ENCODE assay signal across 8 cellular contexts in genomic region chr6:149965191-149966020, GRCh38. TPM values are rescaled to one million over a fixed set of nuclear protein-coding genes. Genes with fewer than 3 reads are reported as not detected.
DNase-seq lines count a peak whose midpoint lies in the region; ATAC-seq and TF ChIP-seq lines count a peak whose summit lies in the region.

No MANE protein-coding gene starts in this region.

- DNase-seq in HFF-Myc (ENCODE audit: extremely low read depth, low read depth), result no peak
- DNase-seq in activated T-cell treated with anti-CD3 and anti-CD28 coated beads, Interleukin-2, amount 50 U/mL, for 48 hours, result peak; percentile 39
- DNase-seq in right cardiac atrium, result peak in 1 of 3 donors; percentile 58
- DNase-seq in NCI-H1048 (lab: John Stamatoyannopoulos, UW), result no peak
- DNase-seq in cerebellar nuclear complex (lab: John Stamatoyannopoulos, UW), result no peak
- no peak for DNase-seq in OCI-M2 (lab: John Stamatoyannopoulos, UW; ENCODE audit: unreplicated experiment)

- H3K4me3 Mint-ChIP-seq in stimulated activated memory B cell treated with anti-CD40 and anti-IgM and Interleukin-4, amounts not matched to agents 10 μg/mL and 1 μg/mL and 100 μg/mL, for 72 hours, result peak overlapping the region; percentile 83

- no peaks in the 10 kb centered on the region for H3K27me3 ChIP-seq in right cardiac atrium (ENCODE audit: control insufficient read depth, insufficient read depth)

- WGBS in right cardiac atrium, result 18% methylated on average over 30 of the region's 38 CpGs

- H3K27ac ChIP-seq in right cardiac atrium (ENCODE audit: low read length), result no peak overlapping the region

- H3K27ac Mint-ChIP-seq in stimulated activated memory B cell treated with anti-CD40 and anti-IgM and Interleukin-4, amounts not matched to agents 10 μg/mL and 1 μg/mL and 100 μg/mL, for 72 hours, result peak overlapping the region; percentile 81

- H3K27me3 Mint-ChIP-seq in stimulated activated memory B cell treated with anti-CD40 and anti-IgM and Interleukin-4, amounts not matched to agents 10 μg/mL and 1 μg/mL and 100 μg/mL, for 72 hours, result peaks cover 90% of the 10 kb centered on the region

- no peak for TF ChIP-seq CTCF in HFF-Myc (IDR thresholded peaks at IDR 0.05; ENCODE audit: low read depth, low read length, missing control alignments)

- intact Hi-C loops in right cardiac atrium (cut with DNase I), result no loop called here

- peaks cover 4% of the 10 kb centered on the region for H3K4me1 ChIP-seq in right cardiac atrium (ENCODE audit: control insufficient read depth, insufficient read depth, low read length)

- H3K9me3 ChIP-seq in right cardiac atrium (ENCODE audit: control insufficient read depth, low read length), result no peaks in the 10 kb centered on the region

- peak overlapping the region; percentile 51 for H3K4me3 ChIP-seq in HFF-Myc (replicated peaks; ENCODE audit: low read depth, low read length)
- H3K4me3 ChIP-seq in right cardiac atrium (ENCODE audit: low read length), result peak overlapping the region; percentile 51

- H3K4me1 Mint-ChIP-seq in stimulated activated memory B cell treated with anti-CD40 and anti-IgM and Interleukin-4, amounts not matched to agents 10 μg/mL and 1 μg/mL and 100 μg/mL, for 72 hours, result peaks cover 44% of the 10 kb centered on the region

- H3K36me3 Mint-ChIP-seq in stimulated activated memory B cell treated with anti-CD40 and anti-IgM and Interleukin-4, amounts not matched to agents 10 μg/mL and 1 μg/mL and 100 μg/mL, for 72 hours, result peaks cover 7% of the 10 kb centered on the region

- ATAC-seq in right cardiac atrium, result no peak
- ATAC-seq in stimulated activated memory B cell treated with anti-CD40 and anti-IgM and Interleukin-4, amounts not matched to agents 10 μg/mL and 1 μg/mL and 100 μg/mL, for 72 hours, result no peak
- ATAC-seq in HG02870 (IDR thresholded peaks at IDR 0.05; ENCODE audit: unreplicated experiment), result no peak

- no peaks in the 10 kb centered on the region for H3K9me3 Mint-ChIP-seq in stimulated activated memory B cell treated with anti-CD40 and anti-IgM and Interleukin-4, amounts not matched to agents 10 μg/mL and 1 μg/mL and 100 μg/mL, for 72 hours

RNA-seq across cellular contexts. Expression of gene ULBP1, which starts 1.7 kb away (rescaled TPM):
- under 1 TPM in 3 of 4 donors, not detected in 1; 0.20 to 0.22 (median 0.21) TPM for total RNA-seq in right cardiac atrium
- 0.20 TPM for polyA plus RNA-seq in right cardiac atrium

RNA-seq across cellular contexts. Expression of gene ULBP2, which starts 23.6 kb away (rescaled TPM):
- total RNA-seq in right cardiac atrium, result 1 to 10 TPM in 3 of 4 donors, under 1 TPM in 1; 0.31 to 1.2 (median 1.1) TPM
- 1.1 TPM for polyA plus RNA-seq in right cardiac atrium

RNA-seq across cellular contexts. Expression of gene RAET1G, which starts 42.5 kb away (rescaled TPM):
- under 1 TPM in 1 of 4 donors, not detected in 3; 0.43 TPM for total RNA-seq in right cardiac atrium
- polyA plus RNA-seq in right cardiac atrium, result 0.20 TPM

RNA-seq across cellular contexts. Expression of gene RAET1L, which starts 59.9 kb away (rescaled TPM):
- total RNA-seq in right cardiac atrium, result not detected
- polyA plus RNA-seq in right cardiac atrium, result not detected

Comparison
In these comparisons a context has a peak if more than half of its experiments do, and no peak if none do; other contexts are left out.
1. DNase-seq: peak in activated T-cell treated with anti-CD3 and anti-CD28 coated beads, Interleukin-2, amount 50 U/mL, for 48 hours (2 of 2); none in HFF-Myc (single experiment), NCI-H1048 (single experiment), cerebellar nuclear complex (0 of 2) and OCI-M2 (single experiment).